ENCODE assay signal across 1 cellular context in the genomic region with DNA sequence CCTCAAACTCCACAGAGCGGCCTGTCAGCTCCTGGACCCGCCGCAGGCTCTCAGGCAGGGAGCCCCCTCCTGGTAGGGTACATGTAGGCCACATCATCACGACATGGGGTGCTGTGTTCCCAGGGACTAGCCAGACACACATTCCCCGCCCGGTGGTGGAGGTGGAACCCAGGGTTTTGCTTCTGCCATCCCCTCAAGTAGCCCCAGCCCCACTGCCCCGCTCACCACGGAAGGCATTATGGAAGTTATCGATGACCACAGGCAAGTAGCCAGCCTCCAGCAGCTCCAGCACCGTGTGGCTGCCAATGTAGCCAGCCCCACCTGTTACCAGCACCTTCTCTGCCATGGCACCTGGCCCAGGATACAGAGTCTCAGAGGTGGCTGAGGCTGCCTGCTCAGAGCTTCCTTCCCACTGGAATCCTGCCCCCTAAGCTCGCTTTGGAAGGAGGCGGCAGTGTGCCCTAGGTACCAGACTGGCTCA.
TF ChIP-seq lines count a peak whose summit lies in the region.

No MANE protein-coding gene starts in this region.

TF ChIP-seq in GM12891, 5 proteins besides CTCF, POLR2A, EP300 and RAD21:
- TF ChIP-seq POU2F2 (IDR thresholded peaks at IDR 0.05; ENCODE audit: low read depth, low read length) (no peak), PAX5 (IDR thresholded peaks at IDR 0.05; ENCODE audit: insufficient read depth, low read length, severe bottlenecking) (no peak), TAF1 (IDR thresholded peaks at IDR 0.05; ENCODE audit: low read depth, low read length) (no peak), SPI1 (IDR thresholded peaks at IDR 0.05; ENCODE audit: low read depth, low read length) (no peak), POLR2AphosphoS5 (IDR thresholded peaks at IDR 0.05; ENCODE audit: low read depth, low read length) (no peak)
